Comparison of ENCODE assay signal across 8 cellular contexts in genomic region chr17:45894022-45894784, GRCh38. TPM values are rescaled to one million over a fixed set of nuclear protein-coding genes. Genes with fewer than 3 reads are reported as not detected.
A peak's percentile ranks its signal among the peaks of the same experiment; 100 is the strongest.
DNase-seq lines count a peak whose midpoint lies in the region; ATAC-seq, FAIRE-seq and TF ChIP-seq lines count a peak whose summit lies in the region.

Gene MAPT, plus strand, starts transcription at chr17:45894554. Its CDS starts 67,784 bp downstream, at chr17:45962338.

- no peaks in the 10 kb centered on the region for H3K36me3 ChIP-seq in kidney (ENCODE audit: control insufficient read depth in 1 of 2, insufficient read depth in 2 of 2, low read length in 2 of 2)

- no peak for FAIRE-seq in kidney (lab: Jason Lieb, UNC)

- H3K4me1 Mint-ChIP-seq in chondrocyte (ENCODE audit: low read depth) = peaks cover 25% of the 10 kb centered on the region

- peak; percentile 83 for ATAC-seq in HG03108 (IDR thresholded peaks at IDR 0.05; ENCODE audit: unreplicated experiment)
- ATAC-seq in HG03571 (IDR thresholded peaks at IDR 0.05; ENCODE audit: unreplicated experiment) = no peak

- peak within 1 kb of the TSS; percentile 55 to 72 for H3K9ac ChIP-seq in kidney (ENCODE audit: low read length in 2 of 2)

- H3K9me3 ChIP-seq in kidney (ENCODE audit: control insufficient read depth in 1 of 2, low read length in 2 of 2) = no peaks in the 10 kb centered on the region

- intact Hi-C loops in kidney (cut with DNase I) = no loop called here

- H3K27me3 Mint-ChIP-seq in chondrocyte (ENCODE audit: low read depth) = peaks cover 56% of the 10 kb centered on the region

- peak within 1 kb of the TSS; percentile 56 to 75 for H3K4me3 ChIP-seq in kidney (ENCODE audit: low read length in 2 of 2)

- no peaks in the 10 kb centered on the region for H3K36me3 Mint-ChIP-seq in chondrocyte (ENCODE audit: low read depth)

- H3K27ac Mint-ChIP-seq in chondrocyte (ENCODE audit: unreplicated experiment) = peak within 1 kb of the TSS; percentile 57

- DNase-seq in GM10266 (ENCODE audit: extremely low spot score) (peak; percentile 98), NCI-H226 (peak; percentile 85), chondrocyte (ENCODE audit: low spot score) (peak; percentile 94), kidney (peak; percentile 96)
- peak; percentile 70 to 72 for DNase-seq in activated CD4-positive, alpha-beta T cell treated with anti-CD3 and anti-CD28 coated beads for 24 hours (ENCODE audit: low read depth in 2 of 2)
- DNase-seq in stimulated activated CD4-positive, alpha-beta T cell treated with anti-CD3 and anti-CD28 coated beads, Interleukin-12 subunit alpha, Interleukin-12 subunit beta, amount 100 ng/mL, for 4 hours = peak; percentile 80

- peak within 1 kb of the TSS in 1 of 2 donors; percentile 32 for H3K27ac ChIP-seq in kidney (ENCODE audit: low read depth in 2 of 2, low read length in 2 of 2)

- TF ChIP-seq CTCF in GM10266 (IDR thresholded peaks at IDR 0.05; ENCODE audit: control insufficient read depth, insufficient read depth, low read depth, missing control alignments) (peak; percentile 83), chondrocyte (IDR thresholded peaks at IDR 0.05) (peak; percentile 95), kidney (IDR thresholded peaks at IDR 0.05; ENCODE audit: borderline replicate concordance, extremely low read depth, insufficient read depth) (peak; percentile 83)

- no peaks in the 10 kb centered on the region for H3K9me3 Mint-ChIP-seq in chondrocyte (ENCODE audit: low read depth)

- H3K4me1 ChIP-seq in kidney (ENCODE audit: control insufficient read depth in 1 of 2, insufficient read depth in 1 of 2, low read depth in 1 of 2, low read length in 2 of 2) = peaks cover 0 to 14% of the 10 kb centered on the region in 2 donors

- peak within 1 kb of the TSS; percentile 76 for H3K4me3 Mint-ChIP-seq in chondrocyte (ENCODE audit: unreplicated experiment)

RNA-seq across cellular contexts. Expression of gene MAPT, which starts in this region (rescaled TPM):
- 2.9 to 6.1 TPM (median 4.5 TPM) in 3 replicates for total RNA-seq in chondrocyte
- 2.9 TPM for total RNA-seq in kidney
- polyA plus RNA-seq in kidney (ENCODE audit: insufficient read depth, low read depth, low replicate concordance) = 15.4 TPM
